ENCODE assay signal across 18 cellular contexts in the genomic region with DNA sequence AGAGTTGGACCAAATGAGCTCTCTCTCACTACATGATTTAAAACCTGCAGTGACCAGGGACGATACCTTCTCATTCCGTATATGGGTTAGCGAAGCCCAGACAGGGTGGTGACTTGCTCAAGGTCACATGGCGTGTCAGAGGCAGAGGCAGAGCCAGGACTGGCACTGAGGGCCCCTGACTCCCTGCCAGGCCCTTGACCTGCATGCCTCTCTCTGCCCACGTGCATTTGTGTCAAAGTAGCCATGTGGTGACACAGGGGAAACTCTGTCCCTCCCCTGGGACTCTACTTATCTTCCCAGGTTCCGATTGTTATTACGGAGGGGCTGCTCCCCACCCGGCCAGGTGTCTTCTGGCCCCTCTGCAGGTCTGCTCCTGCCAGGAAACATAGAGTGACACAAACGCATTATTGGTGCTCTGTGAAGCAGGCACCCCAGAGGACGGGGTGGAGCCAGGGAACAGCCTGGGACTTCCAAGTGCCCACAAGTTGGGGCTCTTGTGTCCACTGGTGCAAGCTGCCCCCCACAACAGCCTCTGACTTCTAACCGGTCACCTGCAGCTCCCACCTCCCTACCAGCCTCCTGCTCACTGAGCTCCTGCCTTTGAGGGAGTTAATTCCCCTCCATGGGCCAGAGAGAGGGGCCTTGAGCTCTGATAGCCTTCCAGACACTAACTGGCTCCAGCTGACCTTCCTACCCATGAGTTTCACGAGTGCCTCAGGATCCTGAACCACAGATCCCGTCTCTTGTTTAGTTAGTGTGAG. TPM values are rescaled to one million over a fixed set of nuclear protein-coding genes. Genes with fewer than 3 reads are reported as not detected.
A peak's percentile ranks its signal among the peaks of the same experiment; 100 is the strongest.
DNase-seq lines count a peak whose midpoint lies in the region; ATAC-seq and FAIRE-seq lines count a peak whose summit lies in the region.
"Had no signal": no experiment of that assay in that cellular context is flagged by ENCODE, and none has a peak within 500 bp of the region (broad histone marks: within the 10 kb centered on the region; RNA-seq: fewer than 3 reads in every experiment).

No MANE protein-coding gene starts in this region.

- no peak overlapping the region for H3K23ac ChIP-seq in trophoblast cell (ENCODE audit: low read length)

- no peak for ATAC-seq in GM19463 (IDR thresholded peaks at IDR 0.05; ENCODE audit: unreplicated experiment)
- ATAC-seq: activated CD4-positive, alpha-beta T cell treated with anti-CD3 and anti-CD28 coated beads for 36 hours; activated T-cell treated with anti-CD3 and anti-CD28 coated beads, Interleukin-2, amount 50 U/mL, for 4 hours; effector memory CD8-positive, alpha-beta T cell had no signal

- no peaks in the 10 kb centered on the region for H3K36me3 ChIP-seq in trophoblast cell (ENCODE audit: control insufficient read depth in 1 of 2, insufficient read depth in 2 of 2, low read length in 2 of 2)
- H3K36me3 ChIP-seq: SJSA1 had no signal

- peak overlapping the region; percentile 11 for H2AFZ ChIP-seq in trophoblast cell (ENCODE audit: insufficient read depth, low read length, poor library complexity)

- peaks cover 46% of the 10 kb centered on the region for H3K79me1 ChIP-seq in trophoblast cell (ENCODE audit: low read length)

- no peak overlapping the region for H3K4me2 ChIP-seq in trophoblast cell (ENCODE audit: low read length)

- H3K27ac ChIP-seq in trophoblast cell (ENCODE audit: low read depth, low read length) = no peak overlapping the region
- H3K27ac ChIP-seq: SJSA1 had no signal

- H3K4me3 ChIP-seq in trophoblast cell (ENCODE audit: low read depth, low read length) = no peak overlapping the region
- H3K4me3 ChIP-seq: SJSA1 had no signal

- H2BK12ac ChIP-seq in trophoblast cell (ENCODE audit: low read length) = peak overlapping the region; percentile 96

- peaks cover 15% of the 10 kb centered on the region for H3K79me2 ChIP-seq in trophoblast cell (ENCODE audit: control insufficient read depth, insufficient read depth, low read length, poor library complexity)

- H3K9ac ChIP-seq in trophoblast cell (ENCODE audit: low read length) = no peak overlapping the region

- no peak overlapping the region for H2BK5ac ChIP-seq in trophoblast cell (ENCODE audit: low read depth, low read length, poor library complexity)

- WGBS in trophoblast cell (ENCODE audit: extremely low coverage, insufficient coverage, insufficient read length) = no CpG with 5 or more reads among the region's 13 CpGs

- H3K9me3 ChIP-seq in trophoblast cell (ENCODE audit: insufficient read depth, low read depth, low read length) = no peaks in the 10 kb centered on the region
- H3K9me3 ChIP-seq: SJSA1 had no signal

- H3K14ac ChIP-seq in trophoblast cell (ENCODE audit: low read length) = peak overlapping the region; percentile 76

- no peak overlapping the region for H4K12ac ChIP-seq in trophoblast cell (ENCODE audit: low read depth, low read length)

- H3K4ac ChIP-seq in trophoblast cell (ENCODE audit: low read depth, low read length) = peak overlapping the region; percentile 1

- DNase-seq in D341Med (ENCODE audit: low spot score) (peak; percentile 15), NCI-H82 (lab: John Stamatoyannopoulos, UW) (peak; percentile 64), islet precursor cell (peak; percentile 48), trophoblast cell (no peak), NCI-H446 treated with DMSO at 0.1 percent for 48 hours (lab: John Stamatoyannopoulos, UW) (no peak), NCI-H524 (lab: John Stamatoyannopoulos, UW) (no peak), frontal cortex (ENCODE audit: low spot score in 2 of 2) (no peak)
- DNase-seq: activated CD4-positive, alpha-beta T cell treated with anti-CD3 and anti-CD28 coated beads for 36 hours; activated T-cell treated with anti-CD3 and anti-CD28 coated beads, Interleukin-2, amount 50 U/mL, for 4 hours; central memory CD4-positive, alpha-beta T cell; effector memory CD8-positive, alpha-beta T cell; Karpas-422; NCI-H1417; occipital lobe; stimulated activated naive CD4-positive, alpha-beta T cell treated with Interleukin-2 at 50 U/mL for 16 hours; T-helper 9 cell had no signal

- H3K27me3 ChIP-seq in trophoblast cell (ENCODE audit: insufficient read depth, low read length) = no peaks in the 10 kb centered on the region
- H3K27me3 ChIP-seq: SJSA1 had no signal

- peak overlapping the region; percentile 76 for H3K18ac ChIP-seq in trophoblast cell (ENCODE audit: low read length)

- FAIRE-seq in frontal cortex (lab: Jason Lieb, UNC) = no peak

- H2AK5ac ChIP-seq in trophoblast cell (ENCODE audit: low read length) = peak overlapping the region; percentile 84

- peaks cover 39 to 47% of the 10 kb centered on the region in 2 experiments for H3K4me1 ChIP-seq in trophoblast cell (ENCODE audit: control insufficient read depth in 1 of 2, insufficient read depth in 2 of 2, low read length in 2 of 2)

- H2BK120ac ChIP-seq in trophoblast cell (ENCODE audit: insufficient read depth, low read length, poor library complexity) = peak overlapping the region; percentile 35

- peak overlapping the region; percentile 3 for H4K8ac ChIP-seq in trophoblast cell (ENCODE audit: low read depth, low read length)

- peak overlapping the region; percentile 75 for H4K91ac ChIP-seq in trophoblast cell (ENCODE audit: low read depth, low read length)

RNA-seq across cellular contexts. Expression of a gene that starts 7.2 kb away (rescaled TPM):
- polyA plus RNA-seq in trophoblast cell (2013) = 434 and 470 TPM in 2 replicates
- 1.2 TPM for total RNA-seq in frontal cortex
- total RNA-seq: activated CD4-positive, alpha-beta T cell treated with anti-CD3 and anti-CD28 coated beads for 36 hours had no signal

RNA-seq across cellular contexts. Expression of a gene that starts 48.4 kb away (rescaled TPM):
- polyA plus RNA-seq in trophoblast cell (2013) = 1.4 and 1.5 TPM in 2 replicates
- total RNA-seq in frontal cortex = 1.6 TPM
- total RNA-seq: activated CD4-positive, alpha-beta T cell treated with anti-CD3 and anti-CD28 coated beads for 36 hours; activated T-cell treated with anti-CD3 and anti-CD28 coated beads, Interleukin-2, amount 50 U/mL, for 4 hours; SJSA1 had no signal

Comparison
In these comparisons a context has a peak if more than half of its experiments do, and no peak if none do; other contexts are left out.
1. DNase-seq: peak in D341Med (single experiment), NCI-H82 (single experiment) and islet precursor cell (single experiment); none in trophoblast cell (0 of 2), NCI-H446 treated with DMSO at 0.1 percent for 48 hours (single experiment), NCI-H524 (0 of 2) and frontal cortex (0 of 2).